Comparison of ENCODE assay signal across 1 cellular context in the genomic region with DNA sequence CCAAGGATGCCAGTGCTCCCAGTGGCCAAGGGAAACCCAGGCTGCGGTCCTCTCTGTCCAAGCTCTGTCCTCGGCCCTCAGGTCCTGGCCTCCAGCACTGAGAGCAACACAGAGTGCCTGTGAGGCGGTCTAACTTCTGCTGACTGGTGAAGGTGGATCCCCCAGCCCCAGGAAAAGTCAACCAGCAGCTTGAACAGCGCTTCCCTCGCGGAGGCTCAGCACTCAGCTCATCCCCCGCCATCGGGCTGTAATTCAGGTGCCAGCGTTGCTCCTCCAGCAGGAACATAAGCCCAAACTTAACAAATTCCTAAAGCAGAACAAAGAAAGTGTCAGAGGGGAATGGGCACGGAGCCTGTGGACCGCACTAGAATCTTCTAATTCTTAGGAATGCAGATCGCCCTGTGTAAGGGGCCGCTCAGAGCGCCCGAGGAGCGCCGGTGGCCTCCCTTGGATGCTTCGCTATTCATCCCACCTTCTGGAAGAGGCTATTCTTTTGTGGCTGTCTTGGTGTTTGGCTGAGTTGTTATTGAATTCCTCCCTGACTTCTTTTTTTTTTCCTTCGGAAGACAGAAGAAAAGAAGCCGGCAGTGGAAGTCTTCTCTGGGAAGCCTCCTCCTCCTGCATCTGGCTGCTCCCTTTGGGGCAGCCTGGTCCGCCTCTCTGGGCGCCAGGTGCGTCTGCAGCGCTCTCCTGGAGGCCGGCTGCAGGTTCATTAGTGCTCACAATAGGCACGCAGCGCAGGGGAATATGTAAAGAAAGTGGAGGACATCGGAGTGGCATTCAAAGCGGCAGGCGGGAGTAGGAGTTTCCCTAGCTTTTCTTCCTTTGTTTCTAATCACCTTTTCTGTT.
TF ChIP-seq lines count a peak whose summit lies in the region.

No MANE protein-coding gene starts in this region.

TF ChIP-seq in H1, 55 proteins besides CTCF, POLR2A, EP300 and RAD21:
- TF ChIP-seq SRF (IDR thresholded peaks at IDR 0.05; ENCODE audit: low read depth, low read length) (no peak), CTBP2 (IDR thresholded peaks at IDR 0.05; ENCODE audit: borderline replicate concordance, insufficient read depth, insufficient read length, low read length) (peak; percentile 77), JUND (IDR thresholded peaks at IDR 0.05; ENCODE audit: low read length) (peak; percentile 47; the same call in 1 of the 2 replicates), RNF2 (IDR thresholded peaks at IDR 0.05; ENCODE audit: borderline replicate concordance, low read depth, low read length, missing control alignments, poor library complexity, severe bottlenecking) (no peak), YY1 (IDR thresholded peaks at IDR 0.05; ENCODE audit: low read depth, low read length) (peak; percentile 59), TCF12 (IDR thresholded peaks at IDR 0.05; ENCODE audit: low read depth, low read length) (peak; percentile 91), TBP (IDR thresholded peaks at IDR 0.05; ENCODE audit: low read depth, low read length) (peak; percentile 57), POLR2AphosphoS5 (IDR thresholded peaks at IDR 0.05; ENCODE audit: low read depth, low read length) (peak; percentile 52; the same call in 1 of the 2 replicates), KDM4A (IDR thresholded peaks at IDR 0.05; ENCODE audit: low read depth, low read length, severe bottlenecking) (peak; percentile 43), TEAD4 (IDR thresholded peaks at IDR 0.05; ENCODE audit: low read depth, low read length) (0 out of 2 replicates have a peak, but pooled peaks have one; percentile 5), TAF1 (IDR thresholded peaks at IDR 0.05; ENCODE audit: low read depth, low read length) (peak; percentile 68), FOSL1 (IDR thresholded peaks at IDR 0.05; ENCODE audit: insufficient read depth, low read depth, low read length) (no peak), SP1 (IDR thresholded peaks at IDR 0.05; ENCODE audit: low read depth, low read length) (peak; percentile 24; the same call in 1 of the 2 replicates), CEBPB (IDR thresholded peaks at IDR 0.05; ENCODE audit: low read depth, low read length) (no peak), CREB1 (IDR thresholded peaks at IDR 0.05) (peak; percentile 38), ASH2L (IDR thresholded peaks at IDR 0.05; ENCODE audit: low read length) (peak; percentile 78), TAF7 (optimal IDR thresholded peaks at IDR 0.05; ENCODE audit: borderline replicate concordance, low read depth, low read length) (peak; percentile 73), BACH1 (IDR thresholded peaks at IDR 0.05; ENCODE audit: low read length) (no peak), NANOG (IDR thresholded peaks at IDR 0.05; ENCODE audit: insufficient read depth, low read depth, low read length, poor library complexity, severe bottlenecking) (peak; percentile 69), HDAC2 (IDR thresholded peaks at IDR 0.05; ENCODE audit: borderline replicate concordance in 1 of 2, low read depth in 2 of 2, low read length in 2 of 2) (peak; percentile 54 to 77; a peak in 1 of 4 replicates), EZH2 (IDR thresholded peaks at IDR 0.05; ENCODE audit: low read depth, low read length, severe bottlenecking) (peak; percentile 28)
- TF ChIP-seq, protein P1, sequence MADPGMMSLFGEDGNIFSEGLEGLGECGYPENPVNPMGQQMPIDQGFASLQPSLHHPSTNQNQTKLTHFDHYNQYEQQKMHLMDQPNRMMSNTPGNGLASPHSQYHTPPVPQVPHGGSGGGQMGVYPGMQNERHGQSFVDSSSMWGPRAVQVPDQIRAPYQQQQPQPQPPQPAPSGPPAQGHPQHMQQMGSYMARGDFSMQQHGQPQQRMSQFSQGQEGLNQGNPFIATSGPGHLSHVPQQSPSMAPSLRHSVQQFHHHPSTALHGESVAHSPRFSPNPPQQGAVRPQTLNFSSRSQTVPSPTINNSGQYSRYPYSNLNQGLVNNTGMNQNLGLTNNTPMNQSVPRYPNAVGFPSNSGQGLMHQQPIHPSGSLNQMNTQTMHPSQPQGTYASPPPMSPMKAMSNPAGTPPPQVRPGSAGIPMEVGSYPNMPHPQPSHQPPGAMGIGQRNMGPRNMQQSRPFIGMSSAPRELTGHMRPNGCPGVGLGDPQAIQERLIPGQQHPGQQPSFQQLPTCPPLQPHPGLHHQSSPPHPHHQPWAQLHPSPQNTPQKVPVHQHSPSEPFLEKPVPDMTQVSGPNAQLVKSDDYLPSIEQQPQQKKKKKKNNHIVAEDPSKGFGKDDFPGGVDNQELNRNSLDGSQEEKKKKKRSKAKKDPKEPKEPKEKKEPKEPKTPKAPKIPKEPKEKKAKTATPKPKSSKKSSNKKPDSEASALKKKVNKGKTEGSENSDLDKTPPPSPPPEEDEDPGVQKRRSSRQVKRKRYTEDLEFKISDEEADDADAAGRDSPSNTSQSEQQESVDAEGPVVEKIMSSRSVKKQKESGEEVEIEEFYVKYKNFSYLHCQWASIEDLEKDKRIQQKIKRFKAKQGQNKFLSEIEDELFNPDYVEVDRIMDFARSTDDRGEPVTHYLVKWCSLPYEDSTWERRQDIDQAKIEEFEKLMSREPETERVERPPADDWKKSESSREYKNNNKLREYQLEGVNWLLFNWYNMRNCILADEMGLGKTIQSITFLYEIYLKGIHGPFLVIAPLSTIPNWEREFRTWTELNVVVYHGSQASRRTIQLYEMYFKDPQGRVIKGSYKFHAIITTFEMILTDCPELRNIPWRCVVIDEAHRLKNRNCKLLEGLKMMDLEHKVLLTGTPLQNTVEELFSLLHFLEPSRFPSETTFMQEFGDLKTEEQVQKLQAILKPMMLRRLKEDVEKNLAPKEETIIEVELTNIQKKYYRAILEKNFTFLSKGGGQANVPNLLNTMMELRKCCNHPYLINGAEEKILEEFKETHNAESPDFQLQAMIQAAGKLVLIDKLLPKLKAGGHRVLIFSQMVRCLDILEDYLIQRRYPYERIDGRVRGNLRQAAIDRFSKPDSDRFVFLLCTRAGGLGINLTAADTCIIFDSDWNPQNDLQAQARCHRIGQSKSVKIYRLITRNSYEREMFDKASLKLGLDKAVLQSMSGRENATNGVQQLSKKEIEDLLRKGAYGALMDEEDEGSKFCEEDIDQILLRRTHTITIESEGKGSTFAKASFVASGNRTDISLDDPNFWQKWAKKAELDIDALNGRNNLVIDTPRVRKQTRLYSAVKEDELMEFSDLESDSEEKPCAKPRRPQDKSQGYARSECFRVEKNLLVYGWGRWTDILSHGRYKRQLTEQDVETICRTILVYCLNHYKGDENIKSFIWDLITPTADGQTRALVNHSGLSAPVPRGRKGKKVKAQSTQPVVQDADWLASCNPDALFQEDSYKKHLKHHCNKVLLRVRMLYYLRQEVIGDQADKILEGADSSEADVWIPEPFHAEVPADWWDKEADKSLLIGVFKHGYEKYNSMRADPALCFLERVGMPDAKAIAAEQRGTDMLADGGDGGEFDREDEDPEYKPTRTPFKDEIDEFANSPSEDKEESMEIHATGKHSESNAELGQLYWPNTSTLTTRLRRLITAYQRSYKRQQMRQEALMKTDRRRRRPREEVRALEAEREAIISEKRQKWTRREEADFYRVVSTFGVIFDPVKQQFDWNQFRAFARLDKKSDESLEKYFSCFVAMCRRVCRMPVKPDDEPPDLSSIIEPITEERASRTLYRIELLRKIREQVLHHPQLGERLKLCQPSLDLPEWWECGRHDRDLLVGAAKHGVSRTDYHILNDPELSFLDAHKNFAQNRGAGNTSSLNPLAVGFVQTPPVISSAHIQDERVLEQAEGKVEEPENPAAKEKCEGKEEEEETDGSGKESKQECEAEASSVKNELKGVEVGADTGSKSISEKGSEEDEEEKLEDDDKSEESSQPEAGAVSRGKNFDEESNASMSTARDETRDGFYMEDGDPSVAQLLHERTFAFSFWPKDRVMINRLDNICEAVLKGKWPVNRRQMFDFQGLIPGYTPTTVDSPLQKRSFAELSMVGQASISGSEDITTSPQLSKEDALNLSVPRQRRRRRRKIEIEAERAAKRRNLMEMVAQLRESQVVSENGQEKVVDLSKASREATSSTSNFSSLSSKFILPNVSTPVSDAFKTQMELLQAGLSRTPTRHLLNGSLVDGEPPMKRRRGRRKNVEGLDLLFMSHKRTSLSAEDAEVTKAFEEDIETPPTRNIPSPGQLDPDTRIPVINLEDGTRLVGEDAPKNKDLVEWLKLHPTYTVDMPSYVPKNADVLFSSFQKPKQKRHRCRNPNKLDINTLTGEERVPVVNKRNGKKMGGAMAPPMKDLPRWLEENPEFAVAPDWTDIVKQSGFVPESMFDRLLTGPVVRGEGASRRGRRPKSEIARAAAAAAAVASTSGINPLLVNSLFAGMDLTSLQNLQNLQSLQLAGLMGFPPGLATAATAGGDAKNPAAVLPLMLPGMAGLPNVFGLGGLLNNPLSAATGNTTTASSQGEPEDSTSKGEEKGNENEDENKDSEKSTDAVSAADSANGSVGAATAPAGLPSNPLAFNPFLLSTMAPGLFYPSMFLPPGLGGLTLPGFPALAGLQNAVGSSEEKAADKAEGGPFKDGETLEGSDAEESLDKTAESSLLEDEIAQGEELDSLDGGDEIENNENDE (IDR thresholded peaks at IDR 0.05; ENCODE audit: insufficient replicate concordance, low read length): peak; percentile 77
TF ChIP-seq in H1: peak in this region for 17.
